ENCODE assay signal across 1 cellular context in genomic region chr6:105798057-105798456, GRCh38.
A peak's percentile ranks its signal among the peaks of the same experiment; 100 is the strongest.
TF ChIP-seq lines count a peak whose summit lies in the region.

No MANE protein-coding gene starts in this region.

TF ChIP-seq in K562, 482 proteins besides CTCF, POLR2A, EP300 and RAD21 (continued from another document):
- no peak for TF ChIP-seq CEBPG (CRISPR knock-in tag; IDR thresholded peaks at IDR 0.05)
- peak in 1 of 2 experiments; percentile 38; a peak in 1 of 4 replicates for TF ChIP-seq CEBPG (tag; conservative IDR thresholded peaks at IDR 0.05 in 1 of 2, IDR thresholded peaks at IDR 0.05 in 1 of 2)
- TF ChIP-seq CEBPB (tag; IDR thresholded peaks at IDR 0.05): peak; percentile 57
